Comparison of ENCODE assay signal across 1 cellular context in genomic region chr1:99645699-99646531, GRCh38.
A peak's percentile ranks its signal among the peaks of the same experiment; 100 is the strongest.
TF ChIP-seq lines count a peak whose summit lies in the region.

Gene PALMD (plus strand): TSS chr1:99646113. CDS start chr1:99646318, 205 bp downstream.

TF ChIP-seq in HepG2, 621 proteins besides CTCF, POLR2A, EP300 and RAD21 (continued from another document and continues in another):
- no peak for TF ChIP-seq ZNF18 (CRISPR knock-in tag; IDR thresholded peaks at IDR 0.05; ENCODE audit: insufficient replicate concordance)
- peak; percentile 64; the same call in 1 of the 2 replicates for TF ChIP-seq ZNF710 (CRISPR knock-in tag; IDR thresholded peaks at IDR 0.05; ENCODE audit: borderline replicate concordance)
- TF ChIP-seq SYNCRIP (IDR thresholded peaks at IDR 0.05; ENCODE audit: insufficient read depth, low read depth, low read length): no peak
- TF ChIP-seq FOSL1 (CRISPR knock-in tag; IDR thresholded peaks at IDR 0.05; ENCODE audit: borderline replicate concordance): no peak
- peak; percentile 12; the same call in 1 of the 2 replicates for TF ChIP-seq PAXIP1 (CRISPR knock-in tag; conservative IDR thresholded peaks at IDR 0.05)
- TF ChIP-seq ZNF367 (CRISPR knock-in tag; IDR thresholded peaks at IDR 0.05; ENCODE audit: borderline replicate concordance): no peak
- TF ChIP-seq XBP1 (CRISPR knock-in tag; IDR thresholded peaks at IDR 0.05): no peak
- TF ChIP-seq NR2F2 (IDR thresholded peaks at IDR 0.05; ENCODE audit: borderline replicate concordance, low read depth): no peak
- no peak for TF ChIP-seq CBX2 (IDR thresholded peaks at IDR 0.05; ENCODE audit: low read depth, low read length)
- no peak for TF ChIP-seq CBX2 (CRISPR knock-in tag; IDR thresholded peaks at IDR 0.05; ENCODE audit: low read depth)
- TF ChIP-seq EZH2 (conservative IDR thresholded peaks at IDR 0.05; ENCODE audit: low read depth, low read length): no peak
- no peak for TF ChIP-seq ZNF776 (CRISPR knock-in tag; IDR thresholded peaks at IDR 0.05)
- TF ChIP-seq ZNF773 (CRISPR knock-in tag; IDR thresholded peaks at IDR 0.05; ENCODE audit: borderline replicate concordance): no peak
- peak; percentile 11; the same call in 1 of the 2 replicates for TF ChIP-seq ZMYM3 (CRISPR knock-in tag; IDR thresholded peaks at IDR 0.05)
- TF ChIP-seq ESRRA (CRISPR knock-in tag; IDR thresholded peaks at IDR 0.05; ENCODE audit: low read depth): no peak; the same call in 1 of the 2 replicates
- no peak for TF ChIP-seq ZNF616 (CRISPR knock-in tag; IDR thresholded peaks at IDR 0.05; ENCODE audit: low read depth)
- no peak for TF ChIP-seq HNF1B (CRISPR knock-in tag; IDR thresholded peaks at IDR 0.05)
- no peak for TF ChIP-seq NFKBIZ (CRISPR knock-in tag; IDR thresholded peaks at IDR 0.05)
- TF ChIP-seq ZNF678 (CRISPR knock-in tag; IDR thresholded peaks at IDR 0.05): no peak
- TF ChIP-seq TARDBP (CRISPR knock-in tag; IDR thresholded peaks at IDR 0.05): no peak
- no peak for TF ChIP-seq SRSF1 (optimal IDR thresholded peaks at IDR 0.05; ENCODE audit: low read depth, low read length)
- no peak for TF ChIP-seq ZFAT (CRISPR knock-in tag; conservative IDR thresholded peaks at IDR 0.05)
- TF ChIP-seq ZNF850 (CRISPR knock-in tag; conservative IDR thresholded peaks at IDR 0.05): no peak
- TF ChIP-seq MIER3 (CRISPR knock-in tag; IDR thresholded peaks at IDR 0.05; ENCODE audit: borderline replicate concordance): no peak
- no peak for TF ChIP-seq NFATC3 (CRISPR knock-in tag; IDR thresholded peaks at IDR 0.05)
- 0 out of 4 replicates have a peak, but pooled peaks of 1 of the 2 experiments have one; percentile 11 for TF ChIP-seq HMGXB4 (CRISPR knock-in tag; IDR thresholded peaks at IDR 0.05; ENCODE audit: borderline replicate concordance in 1 of 2, low read depth in 1 of 2)
- TF ChIP-seq AGO2 (optimal IDR thresholded peaks at IDR 0.05; ENCODE audit: low read depth, low read length): no peak
- TF ChIP-seq KAT7 (CRISPR knock-in tag; IDR thresholded peaks at IDR 0.05; ENCODE audit: borderline replicate concordance): no peak; the same call in none of the 2 replicates
- TF ChIP-seq FOXC1 (CRISPR knock-in tag; IDR thresholded peaks at IDR 0.05; ENCODE audit: borderline replicate concordance): peak; percentile 38; the same call in 1 of the 2 replicates
- no peak for TF ChIP-seq ELF3 (CRISPR knock-in tag; IDR thresholded peaks at IDR 0.05)
- TF ChIP-seq SRSF9 (IDR thresholded peaks at IDR 0.05; ENCODE audit: borderline replicate concordance, insufficient read depth, low read depth, low read length, poor library complexity, severe bottlenecking): no peak
- TF ChIP-seq ZSCAN25 (CRISPR knock-in tag; IDR thresholded peaks at IDR 0.05): peak; percentile 58; the same call in 1 of the 2 replicates
- no peak for TF ChIP-seq ZNF256 (CRISPR knock-in tag; conservative IDR thresholded peaks at IDR 0.05)
- no peak for TF ChIP-seq CSRNP2 (CRISPR knock-in tag; conservative IDR thresholded peaks at IDR 0.05; ENCODE audit: low read depth)
- TF ChIP-seq ZNF550 (CRISPR knock-in tag; IDR thresholded peaks at IDR 0.05; ENCODE audit: borderline replicate concordance): no peak
- 0 out of 2 replicates have a peak, but pooled peaks have one; percentile 30 for TF ChIP-seq IRF9 (CRISPR knock-in tag; IDR thresholded peaks at IDR 0.05; ENCODE audit: borderline replicate concordance)
- TF ChIP-seq KDM2A (CRISPR knock-in tag; IDR thresholded peaks at IDR 0.05; ENCODE audit: borderline replicate concordance, low read depth): peak; percentile 21; the same call in 1 of the 2 replicates
- no peak for TF ChIP-seq ZNF713 (CRISPR knock-in tag; IDR thresholded peaks at IDR 0.05)
- TF ChIP-seq ZNF674 (CRISPR knock-in tag; IDR thresholded peaks at IDR 0.05; ENCODE audit: low read depth): no peak
- no peak for TF ChIP-seq ARID2 (CRISPR knock-in tag; IDR thresholded peaks at IDR 0.05; ENCODE audit: borderline replicate concordance)
- TF ChIP-seq MATR3 (CRISPR knock-in tag; IDR thresholded peaks at IDR 0.05): no peak
- no peak for TF ChIP-seq NONO (IDR thresholded peaks at IDR 0.05)
- TF ChIP-seq NONO (CRISPR knock-in tag; conservative IDR thresholded peaks at IDR 0.05): 0 out of 2 replicates have a peak, but pooled peaks have one; percentile 50
- TF ChIP-seq ATF7 (IDR thresholded peaks at IDR 0.05): no peak
- TF ChIP-seq ATF7 (CRISPR knock-in tag; IDR thresholded peaks at IDR 0.05): no peak
- TF ChIP-seq ZXDC (CRISPR knock-in tag; IDR thresholded peaks at IDR 0.05): no peak
- TF ChIP-seq NBN (conservative IDR thresholded peaks at IDR 0.05): no peak
- no peak for TF ChIP-seq TAF15 (IDR thresholded peaks at IDR 0.05; ENCODE audit: low read depth, low read length, poor library complexity, severe bottlenecking)
- no peak for TF ChIP-seq ZNF530 (CRISPR knock-in tag; IDR thresholded peaks at IDR 0.05; ENCODE audit: low read depth)
- TF ChIP-seq DDIT3 (CRISPR knock-in tag; IDR thresholded peaks at IDR 0.05): no peak
- TF ChIP-seq IKZF5 (CRISPR knock-in tag; IDR thresholded peaks at IDR 0.05): no peak
- TF ChIP-seq ATM (IDR thresholded peaks at IDR 0.05; ENCODE audit: borderline replicate concordance): no peak
